Comparison of ENCODE assay signal across 32 cellular contexts in the genomic region with DNA sequence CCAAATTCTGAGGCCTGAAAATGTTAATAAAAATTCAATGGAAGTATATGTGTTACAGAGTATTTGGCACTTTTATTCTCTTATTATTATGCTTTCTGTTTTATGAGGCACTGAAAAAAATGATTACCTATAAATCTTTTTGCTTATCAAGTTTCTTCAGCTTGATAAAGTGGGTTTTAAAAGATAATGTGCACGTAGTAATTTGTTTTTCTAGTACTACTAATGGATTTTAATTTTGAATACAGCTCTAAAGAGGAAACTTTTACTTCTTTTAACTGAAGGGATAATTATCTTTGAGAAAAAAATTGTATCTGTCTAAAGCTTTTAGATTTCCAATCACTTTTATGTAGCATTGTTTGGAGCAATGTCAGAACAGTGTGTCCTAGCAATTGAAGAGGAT.
"Had no signal": no experiment of that assay in that cellular context is flagged by ENCODE, and none has a peak within 500 bp of the region (broad histone marks: within the 10 kb centered on the region; RNA-seq: fewer than 3 reads in every experiment).

No MANE protein-coding gene starts in this region.

- ATAC-seq: activated CD4-positive, alpha-beta T cell treated with anti-CD3 and anti-CD28 coated beads for 36 hours; activated CD8-positive, alpha-beta memory T cell treated with anti-CD3 and anti-CD28 coated beads, Interleukin-2, amount 10 ng/mL, durations not matched to agents 7 days and 5 days; activated CD8-positive, alpha-beta T cell treated with anti-CD3 and anti-CD28 coated beads, Interleukin-2, amount 10 ng/mL, durations not matched to agents 7 days and 5 days; activated naive CD8-positive, alpha-beta T cell treated with anti-CD3 and anti-CD28 coated beads, Interleukin-2, amount 50 U/mL, for 24 hours; body of pancreas; effector memory CD8-positive, alpha-beta T cell; foreskin keratinocyte; gastrocnemius medialis had no signal

- H3K4me3 Mint-ChIP-seq: activated CD4-positive, alpha-beta memory T cell treated with anti-CD3 and anti-CD28 coated beads for 36 hours; activated CD4-positive, alpha-beta T cell treated with anti-CD3 and anti-CD28 coated beads for 36 hours; activated CD4-positive, alpha-beta T cell treated with anti-CD3 and anti-CD28 coated beads, Interleukin-2, amount 10 ng/mL, durations not matched to agents 24 days and 14 days; activated CD8-positive, alpha-beta memory T cell treated with anti-CD3 and anti-CD28 coated beads, Interleukin-2, amount 10 ng/mL, durations not matched to agents 7 days and 5 days; activated CD8-positive, alpha-beta T cell treated with anti-CD3 and anti-CD28 coated beads, Interleukin-2, amount 10 ng/mL, durations not matched to agents 7 days and 5 days; activated naive CD4-positive, alpha-beta T cell treated with anti-CD3 and anti-CD28 coated beads for 36 hours; activated naive CD4-positive, alpha-beta T cell treated with anti-CD3 and anti-CD28 coated beads, Interleukin-2, amount 50 U/mL, for 24 hours; activated naive CD8-positive, alpha-beta T cell treated with anti-CD3 and anti-CD28 coated beads for 36 hours; activated naive CD8-positive, alpha-beta T cell treated with anti-CD3 and anti-CD28 coated beads, Interleukin-2, amount 50 U/mL, for 24 hours; activated T-helper 1 cell treated with anti-CD3 and anti-CD28 coated beads, Interleukin-12 subunit alpha, Interleukin-12 subunit beta, Interleukin-2, Interleukin-4 antibody, amounts not matched to agents 30 ng/mL and 10 ng/mL and 1 ng/mL, durations not matched to agents 14 hours and 24 hours and 36 hours; effector memory CD8-positive, alpha-beta T cell had no signal

- H3K9me3 ChIP-seq: adrenal gland, body of pancreas, esophagus muscularis mucosa, gastrocnemius medialis had no signal

- H3K4me1 ChIP-seq: adrenal gland, body of pancreas, esophagus muscularis mucosa, foreskin keratinocyte, gastrocnemius medialis had no signal

- H3K4me1 Mint-ChIP-seq: activated CD4-positive, alpha-beta T cell treated with anti-CD3 and anti-CD28 coated beads for 36 hours; activated CD4-positive, alpha-beta T cell treated with anti-CD3 and anti-CD28 coated beads, Interleukin-2, amount 10 ng/mL, durations not matched to agents 24 days and 14 days; activated naive CD4-positive, alpha-beta T cell treated with anti-CD3 and anti-CD28 coated beads, Interleukin-2, amount 50 U/mL, for 24 hours had no signal

- H3K9me3 Mint-ChIP-seq: activated CD4-positive, alpha-beta memory T cell treated with anti-CD3 and anti-CD28 coated beads for 36 hours; activated CD4-positive, alpha-beta T cell treated with anti-CD3 and anti-CD28 coated beads, Interleukin-2, amount 10 ng/mL, durations not matched to agents 24 days and 14 days; activated naive CD4-positive, alpha-beta T cell treated with anti-CD3 and anti-CD28 coated beads for 36 hours; activated naive CD4-positive, alpha-beta T cell treated with anti-CD3 and anti-CD28 coated beads, Interleukin-2, amount 50 U/mL, for 24 hours; activated naive CD8-positive, alpha-beta T cell treated with anti-CD3 and anti-CD28 coated beads for 36 hours; activated naive CD8-positive, alpha-beta T cell treated with anti-CD3 and anti-CD28 coated beads, Interleukin-2, amount 50 U/mL, for 24 hours; activated T-helper 1 cell treated with anti-CD3 and anti-CD28 coated beads, Interleukin-12 subunit alpha, Interleukin-12 subunit beta, Interleukin-2, Interleukin-4 antibody, amounts not matched to agents 30 ng/mL and 10 ng/mL and 1 ng/mL, durations not matched to agents 14 hours and 24 hours and 36 hours; activated T-helper 2 cell treated with anti-CD3 and anti-CD28 coated beads, Interferon-gamma antibody, Interleukin-2, Interleukin-4, amounts not matched to agents 10 μg/mL and 5 μg/mL and 100 μg/mL, durations not matched to agents 14 hours and 24 hours and 36 hours; effector memory CD8-positive, alpha-beta T cell had no signal

- H3K4me3 ChIP-seq: adrenal gland, body of pancreas, esophagus muscularis mucosa, gastrocnemius medialis had no signal

- DNase-seq: activated CD4-positive, alpha-beta memory T cell treated with anti-CD3 and anti-CD28 coated beads for 36 hours; activated CD4-positive, alpha-beta T cell treated with anti-CD3 and anti-CD28 coated beads for 36 hours; activated CD4-positive, alpha-beta T cell treated with anti-CD3 and anti-CD28 coated beads, Interleukin-2, amount 10 ng/mL, durations not matched to agents 24 days and 14 days; activated CD4-positive, CD25-positive, alpha-beta regulatory T cell; activated CD4-positive, CD25-positive, alpha-beta regulatory T cell treated with anti-CD3 and anti-CD28 coated beads, Interleukin-2, amount 50 U/mL, for 72 hours; activated CD8-positive, alpha-beta memory T cell treated with anti-CD3 and anti-CD28 coated beads, Interleukin-2, amount 10 ng/mL, durations not matched to agents 7 days and 5 days; activated CD8-positive, alpha-beta memory T cell treated with anti-CD3 and anti-CD28 coated beads, Interleukin-2, amount 50 U/mL, for 4 hours; activated CD8-positive, alpha-beta T cell treated with anti-CD3 and anti-CD28 coated beads, Interleukin-2, amount 10 ng/mL, durations not matched to agents 7 days and 5 days; activated effector memory CD4-positive, alpha-beta T cell treated with anti-CD3 and anti-CD28 coated beads, Interleukin-2, amount 50 U/mL, for 16 hours; activated naive CD4-positive, alpha-beta T cell treated with anti-CD3 and anti-CD28 coated beads for 36 hours; activated naive CD8-positive, alpha-beta T cell treated with anti-CD3 and anti-CD28 coated beads for 36 hours; activated naive CD8-positive, alpha-beta T cell treated with anti-CD3 and anti-CD28 coated beads, Interleukin-2, amount 50 U/mL, for 24 hours; activated T-cell treated with anti-CD3 and anti-CD28 coated beads, Interleukin-2, amount 50 U/mL, for 1 hour; activated T-cell treated with anti-CD3 and anti-CD28 coated beads, Interleukin-2, amount 50 U/mL, for 48 hours; adrenal gland; amygdala; aorta; body of pancreas; caudate nucleus; cortex of kidney; dermis blood vessel endothelial cell; effector CD4-positive, alpha-beta T cell; effector memory CD8-positive, alpha-beta T cell; erythroblast; foreskin keratinocyte; gastrocnemius medialis; glutamatergic neuron; T-helper 2 cell had no signal

- H3K27ac ChIP-seq: adrenal gland, body of pancreas, esophagus muscularis mucosa, foreskin keratinocyte, gastrocnemius medialis had no signal

- H3K36me3 Mint-ChIP-seq: activated CD4-positive, alpha-beta memory T cell treated with anti-CD3 and anti-CD28 coated beads for 36 hours; activated CD8-positive, alpha-beta memory T cell treated with anti-CD3 and anti-CD28 coated beads, Interleukin-2, amount 10 ng/mL, durations not matched to agents 7 days and 5 days; activated naive CD8-positive, alpha-beta T cell treated with anti-CD3 and anti-CD28 coated beads for 36 hours had no signal

- H3K27ac Mint-ChIP-seq: activated CD4-positive, alpha-beta memory T cell treated with anti-CD3 and anti-CD28 coated beads for 36 hours; activated CD4-positive, alpha-beta T cell treated with anti-CD3 and anti-CD28 coated beads for 36 hours; activated CD4-positive, alpha-beta T cell treated with anti-CD3 and anti-CD28 coated beads, Interleukin-2, amount 10 ng/mL, durations not matched to agents 24 days and 14 days; activated CD8-positive, alpha-beta memory T cell treated with anti-CD3 and anti-CD28 coated beads, Interleukin-2, amount 10 ng/mL, durations not matched to agents 7 days and 5 days; activated CD8-positive, alpha-beta T cell treated with anti-CD3 and anti-CD28 coated beads, Interleukin-2, amount 10 ng/mL, durations not matched to agents 7 days and 5 days; activated naive CD4-positive, alpha-beta T cell treated with anti-CD3 and anti-CD28 coated beads for 36 hours; activated naive CD4-positive, alpha-beta T cell treated with anti-CD3 and anti-CD28 coated beads, Interleukin-2, amount 50 U/mL, for 24 hours; activated naive CD8-positive, alpha-beta T cell treated with anti-CD3 and anti-CD28 coated beads for 36 hours; activated naive CD8-positive, alpha-beta T cell treated with anti-CD3 and anti-CD28 coated beads, Interleukin-2, amount 50 U/mL, for 24 hours; activated T-helper 1 cell treated with anti-CD3 and anti-CD28 coated beads, Interleukin-12 subunit alpha, Interleukin-12 subunit beta, Interleukin-2, Interleukin-4 antibody, amounts not matched to agents 30 ng/mL and 10 ng/mL and 1 ng/mL, durations not matched to agents 14 hours and 24 hours and 36 hours; activated T-helper 2 cell treated with anti-CD3 and anti-CD28 coated beads, Interferon-gamma antibody, Interleukin-2, Interleukin-4, amounts not matched to agents 10 μg/mL and 5 μg/mL and 100 μg/mL, durations not matched to agents 14 hours and 24 hours and 36 hours; effector memory CD8-positive, alpha-beta T cell had no signal

- H3K36me3 ChIP-seq: adrenal gland, esophagus muscularis mucosa, gastrocnemius medialis had no signal

- H3K27me3 ChIP-seq: adrenal gland, body of pancreas, esophagus muscularis mucosa, foreskin keratinocyte, gastrocnemius medialis had no signal

- H3K27me3 Mint-ChIP-seq: activated CD4-positive, alpha-beta memory T cell treated with anti-CD3 and anti-CD28 coated beads for 36 hours; activated CD4-positive, alpha-beta T cell treated with anti-CD3 and anti-CD28 coated beads for 36 hours; activated CD4-positive, alpha-beta T cell treated with anti-CD3 and anti-CD28 coated beads, Interleukin-2, amount 10 ng/mL, durations not matched to agents 24 days and 14 days; activated CD8-positive, alpha-beta memory T cell treated with anti-CD3 and anti-CD28 coated beads, Interleukin-2, amount 10 ng/mL, durations not matched to agents 7 days and 5 days; activated naive CD4-positive, alpha-beta T cell treated with anti-CD3 and anti-CD28 coated beads, Interleukin-2, amount 50 U/mL, for 24 hours; activated naive CD8-positive, alpha-beta T cell treated with anti-CD3 and anti-CD28 coated beads for 36 hours; activated naive CD8-positive, alpha-beta T cell treated with anti-CD3 and anti-CD28 coated beads, Interleukin-2, amount 50 U/mL, for 24 hours; effector memory CD8-positive, alpha-beta T cell had no signal
